ENCODE assay signal across 2 cellular contexts in the genomic region with DNA sequence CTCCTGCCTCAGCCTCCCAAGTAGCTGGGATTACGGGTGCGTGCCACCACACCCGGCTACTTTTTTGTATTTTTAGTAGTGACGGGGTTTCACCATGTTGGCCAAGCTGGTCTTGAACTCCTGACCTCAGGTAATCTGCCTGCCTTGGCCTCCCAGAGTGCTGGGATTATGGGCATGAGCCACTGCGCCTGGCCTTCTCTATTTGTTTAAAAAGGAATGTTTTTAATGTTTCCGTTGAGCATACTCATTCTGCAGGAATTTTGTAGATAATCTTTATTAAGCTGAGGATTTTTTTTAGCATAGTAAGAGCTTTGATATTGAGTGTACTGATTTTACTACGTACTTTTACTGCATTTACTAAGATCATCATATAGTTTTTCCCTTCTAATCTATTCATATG. TPM values are rescaled to one million over a fixed set of nuclear protein-coding genes. Genes with fewer than 3 reads are reported as not detected.
"Had no signal": no experiment of that assay in that cellular context is flagged by ENCODE, and none has a peak within 500 bp of the region (broad histone marks: within the 10 kb centered on the region; RNA-seq: fewer than 3 reads in every experiment).

No MANE protein-coding gene starts in this region.

RNA-seq across cellular contexts. Expression of a gene that starts 10.0 kb away (rescaled TPM):
- total RNA-seq: activated CD4-positive, alpha-beta T cell treated with anti-CD3 and anti-CD28 coated beads, Interleukin-2, amount 10 ng/mL, durations not matched to agents 24 days and 14 days; activated T-helper 1 cell treated with anti-CD3 and anti-CD28 coated beads, Interleukin-12 subunit alpha, Interleukin-12 subunit beta, Interleukin-2, Interleukin-4 antibody, amounts not matched to agents 30 ng/mL and 10 ng/mL and 1 ng/mL, durations not matched to agents 14 hours and 24 hours and 36 hours had no signal
